8 cellular contexts compared by ENCODE assay signal in genomic region chrX:48937065-48937907, GRCh38. TPM values are rescaled to one million over a fixed set of nuclear protein-coding genes. Genes with fewer than 3 reads are reported as not detected.
DNase-seq lines count a peak whose midpoint lies in the region; ATAC-seq and TF ChIP-seq lines count a peak whose summit lies in the region.

No MANE protein-coding gene starts in this region.

- TF ChIP-seq POLR2A in Raji (IDR thresholded peaks at IDR 0.05; ENCODE audit: insufficient read depth, low read depth, low read length), result peak; percentile 21; the same call in 1 of the 2 replicates

- peak; percentile 56 for ATAC-seq in GM18517 (IDR thresholded peaks at IDR 0.05; ENCODE audit: unreplicated experiment)
- ATAC-seq in HG02938 (IDR thresholded peaks at IDR 0.05; ENCODE audit: unreplicated experiment), result peak; percentile 55
- ATAC-seq in left colon, result peak; percentile 51

- intact Hi-C loops in left colon (cut with DNase I, micrococcal nuclease), result no loop called here

- DNase-seq in activated gamma-delta T cell treated with anti-CD3 and anti-CD28 coated beads, Interleukin-2, amount 50 U/mL, for 16 hours (ENCODE audit: low read depth), result peak; percentile 91
- DNase-seq in left colon, result peak; percentile 71 to 74
- peak; percentile 86 for DNase-seq in stimulated activated CD8-positive, alpha-beta memory T cell treated with anti-CD3 and anti-CD28 coated beads, Interleukin-4, amount 100 ng/mL, for 24 hours (ENCODE audit: low read depth)
- DNase-seq in NCI-H2029 (lab: John Stamatoyannopoulos, UW), result no peak
- no peak for DNase-seq in globus pallidus (ENCODE audit: low spot score)

RNA-seq across cellular contexts. Expression of gene PIM2, which starts 18.5 kb away (rescaled TPM):
- total RNA-seq in left colon, result 10 to 100 TPM; 11.6 to 20.4 TPM

RNA-seq across cellular contexts. Expression of gene OTUD5, which starts 20.1 kb away (rescaled TPM):
- total RNA-seq in left colon, result 10 to 100 TPM; 37.2 to 44.2 TPM

RNA-seq across cellular contexts. Expression of gene SLC35A2, which starts 25.8 kb away (rescaled TPM):
- total RNA-seq in left colon, result 10 to 100 TPM; 50.0 to 60.6 TPM

RNA-seq across cellular contexts. Expression of gene KCND1, which starts 34.4 kb away (rescaled TPM):
- under 1 TPM; 0.61 to 0.76 TPM for total RNA-seq in left colon

RNA-seq across cellular contexts. Expression of gene PQBP1, which starts 39.6 kb away (rescaled TPM):
- total RNA-seq in left colon, result 10 to 100 TPM; 68.8 to 70.5 TPM

Comparison
In these comparisons a context has a peak if more than half of its experiments do, and no peak if none do; other contexts are left out.
1. DNase-seq: peak in activated gamma-delta T cell treated with anti-CD3 and anti-CD28 coated beads, Interleukin-2, amount 50 U/mL, for 16 hours (single experiment), left colon (2 of 2) and stimulated activated CD8-positive, alpha-beta memory T cell treated with anti-CD3 and anti-CD28 coated beads, Interleukin-4, amount 100 ng/mL, for 24 hours (single experiment); none in NCI-H2029 (single experiment) and globus pallidus (single experiment).
2. Peak in every context shown above with its lines, with median percentiles within 50 percentile points of each other: ATAC-seq.